9 cellular contexts compared by ENCODE assay signal in genomic region chr5:178661836-178662540, GRCh38.
"Had no signal": no experiment of that assay in that cellular context is flagged by ENCODE, and none has a peak within 500 bp of the region (broad histone marks: within the 10 kb centered on the region; RNA-seq: fewer than 3 reads in every experiment).

No MANE protein-coding gene starts in this region.

- H3K4me3 ChIP-seq: GM23338, HAP-1 had no signal

- H3K27ac ChIP-seq: HL-60 had no signal

- H3K36me3 ChIP-seq: HAP-1 had no signal

- H3K27ac Mint-ChIP-seq: GM23338, HFFc6, IgD-negative memory B cell had no signal

- H2AFZ ChIP-seq: GM23338 had no signal

- H3K4me1 ChIP-seq: HAP-1 had no signal

- H3K4me2 ChIP-seq: GM23338 had no signal

- FAIRE-seq: H1, H54 had no signal

- DNase-seq: HFFc6, KG1 had no signal

- H3K9me3 ChIP-seq: HAP-1 had no signal

- H3K4me3 Mint-ChIP-seq: GM23338, HFFc6, IgD-negative memory B cell had no signal

- H3K4me1 Mint-ChIP-seq: GM23338 had no signal

- ATAC-seq: GM23338, HCT116 had no signal
